Comparison of ENCODE assay signal across 10 cellular contexts in the genomic region with DNA sequence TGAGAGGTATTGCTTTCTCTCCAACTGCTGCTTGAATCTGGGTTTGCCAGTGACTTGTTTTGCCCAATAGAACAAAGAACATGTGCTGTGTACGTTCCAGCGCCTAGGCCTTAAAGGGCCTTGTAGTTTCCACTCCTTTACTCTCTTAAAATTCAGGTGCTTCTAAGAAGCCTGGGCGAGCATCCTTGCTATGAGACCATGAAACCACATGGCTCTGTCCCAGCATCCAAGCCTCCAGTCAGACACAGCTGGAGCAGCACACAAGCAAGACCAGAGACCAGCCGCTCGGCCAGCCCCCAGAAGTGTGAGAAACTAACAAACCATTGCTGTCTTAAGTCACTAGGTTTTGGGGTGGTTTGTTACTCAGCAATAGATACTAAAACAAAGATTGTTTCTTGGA. TPM values are rescaled to one million over a fixed set of nuclear protein-coding genes. Genes with fewer than 3 reads are reported as not detected.
DNase-seq lines count a peak whose midpoint lies in the region; ATAC-seq and TF ChIP-seq lines count a peak whose summit lies in the region.
"Had no signal": no experiment of that assay in that cellular context is flagged by ENCODE, and none has a peak within 500 bp of the region (broad histone marks: within the 10 kb centered on the region; RNA-seq: fewer than 3 reads in every experiment).

No MANE protein-coding gene starts in this region.

- ATAC-seq in activated B cell treated with CpG ODN at 0.5 μM for 24 hours (ENCODE audit: low read depth) (no peak), HG03571 (IDR thresholded peaks at IDR 0.05; ENCODE audit: unreplicated experiment) (no peak), GM21423 (IDR thresholded peaks at IDR 0.05; ENCODE audit: unreplicated experiment) (no peak)

- peaks cover 0 to 3% (median under 1%) of the 10 kb centered on the region in 5 donors for H3K36me3 ChIP-seq in subcutaneous abdominal adipose tissue (ENCODE audit: control insufficient read depth in 5 of 5, insufficient read depth in 5 of 5, low read length in 5 of 5)

- DNase-seq in activated B cell treated with CpG ODN at 0.5 μM for 24 hours, result no peak
- peak; percentile 35 for DNase-seq in mesenteric fat pad (ENCODE audit: low spot score)
- DNase-seq in islet precursor cell, result no peak
- DNase-seq: activated naive CD8-positive, alpha-beta T cell treated with anti-CD3 and anti-CD28 coated beads for 36 hours; Caco-2; NCI-H2171 treated with DMSO at 0.1 percent for 48 hours had no signal

- no peaks in the 10 kb centered on the region for H3K9me3 Mint-ChIP-seq in activated B cell treated with CpG ODN at 0.5 μM for 24 hours
- H3K9me3 Mint-ChIP-seq: activated naive CD8-positive, alpha-beta T cell treated with anti-CD3 and anti-CD28 coated beads for 36 hours had no signal

- CTCF ChIA-PET in activated B cell treated with CpG ODN at 0.5 μM for 24 hours (lab: Charles Lee), result interaction anchor here (0.6 to 8.9 kb wide), 12 partner anchors 8 to 203 kb away, joined by 3 to 166 read pairs (median 4); partner anchors contain the start of gene VPS45

- H3K9ac ChIP-seq in subcutaneous abdominal adipose tissue (ENCODE audit: low read length in 5 of 5), result no peak overlapping the region

- intact Hi-C loops in activated B cell treated with CpG ODN at 0.5 μM for 24 hours (cut with micrococcal nuclease), result loop anchor here (1.0 to 10.0 kb wide), 2 partner anchors 202 to 270 kb away; partner anchors contain the start of gene BOLA1

- H3K4me3 ChIP-seq in subcutaneous abdominal adipose tissue (ENCODE audit: low read depth in 1 of 5, low read length in 5 of 5), result no peak overlapping the region

- no peaks in the 10 kb centered on the region for H3K27me3 ChIP-seq in subcutaneous abdominal adipose tissue (ENCODE audit: control insufficient read depth in 5 of 5, insufficient read depth in 4 of 5, low read length in 5 of 5)

- POLR2A ChIA-PET in activated B cell treated with CpG ODN at 0.5 μM for 24 hours (lab: Charles Lee), result interaction anchor here (0.8 to 9.3 kb wide), 11 partner anchors 8 to 277 kb away, joined by 3 to 388 read pairs (median 10); partner anchors contain the start of genes PLEKHO1 and VPS45

- peaks cover 77% of the 10 kb centered on the region for H3K4me1 Mint-ChIP-seq in activated B cell treated with CpG ODN at 0.5 μM for 24 hours

- H3K9me3 ChIP-seq in subcutaneous abdominal adipose tissue (ENCODE audit: control insufficient read depth in 5 of 5, low read length in 5 of 5), result no peaks in the 10 kb centered on the region
- H3K9me3 ChIP-seq: Caco-2 had no signal

- peaks cover 5% of the 10 kb centered on the region for H3K36me3 Mint-ChIP-seq in activated B cell treated with CpG ODN at 0.5 μM for 24 hours (ENCODE audit: low read depth)

- peak overlapping the region; percentile 76 for H3K27ac ChIP-seq in subcutaneous abdominal adipose tissue (ENCODE audit: low read depth, low read length)

- no peaks in the 10 kb centered on the region for H3K27me3 Mint-ChIP-seq in activated B cell treated with CpG ODN at 0.5 μM for 24 hours
- H3K27me3 Mint-ChIP-seq: activated naive CD8-positive, alpha-beta T cell treated with anti-CD3 and anti-CD28 coated beads for 36 hours had no signal

- peak; percentile 24 for TF ChIP-seq POLR2A in GM19099 (IDR thresholded peaks at IDR 0.05; ENCODE audit: extremely low read depth, insufficient read length, low read depth)

- peak overlapping the region; percentile 55 for H3K4me3 Mint-ChIP-seq in activated B cell treated with CpG ODN at 0.5 μM for 24 hours
- H3K4me3 Mint-ChIP-seq: activated naive CD8-positive, alpha-beta T cell treated with anti-CD3 and anti-CD28 coated beads for 36 hours had no signal

- H3K4me1 ChIP-seq in subcutaneous abdominal adipose tissue (ENCODE audit: control insufficient read depth in 5 of 5, insufficient read depth in 5 of 5, low read length in 5 of 5), result peaks cover 9 to 54% (median 37%) of the 10 kb centered on the region in 5 donors

- peak overlapping the region; percentile 98 for H3K27ac Mint-ChIP-seq in activated B cell treated with CpG ODN at 0.5 μM for 24 hours
- H3K27ac Mint-ChIP-seq: activated naive CD8-positive, alpha-beta T cell treated with anti-CD3 and anti-CD28 coated beads for 36 hours had no signal

- no peak for TF ChIP-seq CTCF in activated B cell treated with CpG ODN at 0.5 μM for 24 hours (IDR thresholded peaks at IDR 0.05)

RNA-seq across cellular contexts. Expression of gene PLEKHO1, which starts 15.1 kb away (rescaled TPM):
- total RNA-seq in activated B cell treated with CpG ODN at 0.5 μM for 24 hours (195 and 208 TPM in 2 replicates), mesenteric fat pad (33.1 TPM)
